In the genomic region with DNA sequence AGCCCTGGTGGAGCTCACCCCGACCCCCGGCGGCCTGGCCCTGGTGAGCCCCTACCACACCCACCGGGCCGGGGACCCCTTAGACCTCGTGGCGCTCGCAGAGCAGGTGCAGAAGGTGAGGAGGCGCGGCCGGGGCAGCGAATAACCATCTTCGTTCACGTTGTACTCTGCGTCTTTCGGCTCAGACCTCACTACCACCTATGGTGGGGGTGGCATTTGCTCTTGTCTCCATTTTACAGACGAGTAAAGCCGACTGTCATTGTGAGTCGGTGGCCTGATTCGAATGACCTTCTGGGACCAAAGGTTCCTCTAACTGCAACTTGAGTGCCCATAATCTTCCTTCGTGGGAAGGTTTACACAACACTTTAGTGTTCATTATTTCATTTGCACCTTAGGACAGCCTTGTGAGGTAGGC, we compare ENCODE assay signal across 8 cellular contexts.
DNase-seq lines count a peak whose midpoint lies in the region; ATAC-seq and TF ChIP-seq lines count a peak whose summit lies in the region.

No MANE protein-coding gene starts in this region.

- TF ChIP-seq CTCF in nephron (IDR thresholded peaks at IDR 0.05; ENCODE audit: unreplicated experiment in 3 of 3), result no peak

- H3K27ac Mint-ChIP-seq in nephron, result peak overlapping the region; percentile 79 to 94 (median 93)

- H3K27me3 Mint-ChIP-seq in nephron (ENCODE audit: low read depth), result no peaks in the 10 kb centered on the region

- H3K4me1 ChIP-seq in HAP-1 (peaks cover 15% of the 10 kb centered on the region), endocrine pancreas (ENCODE audit: control insufficient read depth, insufficient read depth, low read length) (no peaks in the 10 kb centered on the region)

- H3K36me3 ChIP-seq in HAP-1 (replicated peaks), result 0 out of 2 replicates have a peak, but pooled peaks cover 3% of the 10 kb centered on the region
- no peaks in the 10 kb centered on the region for H3K36me3 ChIP-seq in endocrine pancreas (ENCODE audit: control insufficient read depth, insufficient read depth, low read length)

- H3K4me1 Mint-ChIP-seq in nephron, result peaks cover 23% of the 10 kb centered on the region

- H3K27me3 ChIP-seq in HAP-1 (ENCODE audit: low read depth) (no peaks in the 10 kb centered on the region), endocrine pancreas (ENCODE audit: control insufficient read depth, insufficient read depth, low read length) (no peaks in the 10 kb centered on the region)

- DNase-seq in HAP-1 (ENCODE audit: low spot score in 2 of 2), result peak in 1 of 2 experiments; percentile 26
- peak; percentile 96 for DNase-seq in NCI-H748 treated with DMSO at 0.1 percent for 48 hours (lab: John Stamatoyannopoulos, UW)
- DNase-seq in NCI-H2196 (lab: John Stamatoyannopoulos, UW; ENCODE audit: unreplicated experiment), result no peak
- no peak for DNase-seq in activated CD4-positive, alpha-beta T cell treated with anti-CD3 and anti-CD28 coated beads, Interleukin-2, amount 50 U/mL, for 4 hours

- H3K9ac ChIP-seq in endocrine pancreas (ENCODE audit: control insufficient read depth, insufficient read depth, low read length), result peak overlapping the region; percentile 11

- H3K4me3 ChIP-seq in HAP-1 (peak overlapping the region; percentile 98), endocrine pancreas (ENCODE audit: control insufficient read depth, insufficient read depth, low read length) (peak overlapping the region; percentile 81)

- ATAC-seq in GM18858 (IDR thresholded peaks at IDR 0.05; ENCODE audit: unreplicated experiment) (peak; percentile 10), HG03442 (IDR thresholded peaks at IDR 0.05; ENCODE audit: unreplicated experiment) (no peak)

- H3K4me3 Mint-ChIP-seq in nephron, result no peak overlapping the region

- in situ Hi-C loops in HAP-1 (cut with MboI; ENCODE audit: low sequenced_read_pairs), result no loop called here

- peaks cover 12% of the 10 kb centered on the region for H3K36me3 Mint-ChIP-seq in nephron (ENCODE audit: low read depth)

- H3K9me3 ChIP-seq in HAP-1, result no peaks in the 10 kb centered on the region
- H3K9me3 ChIP-seq in endocrine pancreas (ENCODE audit: control insufficient read depth, low read length), result no peaks in the 10 kb centered on the region

- no peaks in the 10 kb centered on the region for H3K9me3 Mint-ChIP-seq in nephron
